In genomic region chr2:48414980-48415764, GRCh38 we compare ENCODE assay signal across 9 cellular contexts. TPM values are rescaled to one million over a fixed set of nuclear protein-coding genes. Genes with fewer than 3 reads are reported as not detected.
DNase-seq lines count a peak whose midpoint lies in the region; ATAC-seq, FAIRE-seq and TF ChIP-seq lines count a peak whose summit lies in the region.
"Had no signal": no experiment of that assay in that cellular context is flagged by ENCODE, and none has a peak within 500 bp of the region (broad histone marks: within the 10 kb centered on the region; RNA-seq: fewer than 3 reads in every experiment).

No MANE protein-coding gene starts in this region.

- peak in 1 of 2 experiments; percentile 13; a peak in 3 of 6 replicates for ATAC-seq in A549
- peak; percentile 66 for ATAC-seq in GM23338
- ATAC-seq in left lobe of liver: peak; percentile 84
- no peak for ATAC-seq in gastrocnemius medialis
- no peak for ATAC-seq in HG03095 (IDR thresholded peaks at IDR 0.05; ENCODE audit: unreplicated experiment)

- H3K9me3 ChIP-seq in A549 (no peaks in the 10 kb centered on the region), gastrocnemius medialis (no peaks in the 10 kb centered on the region)

- H3K36me3 ChIP-seq in GM23338 (ENCODE audit: insufficient read depth) (no peaks in the 10 kb centered on the region), gastrocnemius medialis (no peaks in the 10 kb centered on the region)

- H3K4me1 Mint-ChIP-seq in GM23338: peaks cover 19% of the 10 kb centered on the region
- peaks cover 27% of the 10 kb centered on the region for H3K4me1 Mint-ChIP-seq in activated naive CD8-positive, alpha-beta T cell treated with anti-CD3 and anti-CD28 coated beads for 36 hours

- H3K4me1 ChIP-seq in A549 (peaks cover 23% of the 10 kb centered on the region), GM23338 (ENCODE audit: insufficient read depth) (peaks cover 12% of the 10 kb centered on the region), gastrocnemius medialis (peaks cover 6 to 8% of the 10 kb centered on the region in 2 donors)

- POLR2A ChIA-PET in A549 (lab: Yijun Ruan, JAX): no interaction called here

- DNase-seq in A549 (ENCODE audit: low read depth in 1 of 2, low spot score in 1 of 2): no peak
- DNase-seq in GM23338 (ENCODE audit: low spot score): peak; percentile 21
- no peak for DNase-seq in activated naive CD8-positive, alpha-beta T cell treated with anti-CD3 and anti-CD28 coated beads for 36 hours
- peak; percentile 89 for DNase-seq in left lobe of liver (ENCODE audit: low spot score)
- DNase-seq in NCI-H2227 (lab: John Stamatoyannopoulos, UW; ENCODE audit: unreplicated experiment): no peak
- DNase-seq in gastrocnemius medialis: no peak
- DNase-seq in urothelium cell line (ENCODE audit: low spot score): no peak
- DNase-seq: natural killer cell had no signal

- WGBS in A549 (ENCODE audit: missing lambda C conversion rate): 75% methylated on average over 11 of the region's 11 CpGs

- TF ChIP-seq POLR2A in A549 (IDR thresholded peaks at IDR 0.05; ENCODE audit: low read length): no peak
- no peak for TF ChIP-seq POLR2A in gastrocnemius medialis (IDR thresholded peaks at IDR 0.05)

- H3K27me3 ChIP-seq in GM23338 (ENCODE audit: insufficient read depth) (no peaks in the 10 kb centered on the region), gastrocnemius medialis (no peaks in the 10 kb centered on the region)

- H3K27ac ChIP-seq in A549 (peak overlapping the region in 1 of 2 experiments; percentile 27; a peak in 2 of 6 replicates), GM23338 (ENCODE audit: low read depth) (no peak overlapping the region), gastrocnemius medialis (peak overlapping the region in 1 of 4 donors; percentile 28)

- no peaks in the 10 kb centered on the region for H4K20me1 ChIP-seq in GM23338 (replicated peaks; ENCODE audit: insufficient read depth)

- 0 out of 2 replicates have a peak overlapping the region, but pooled peaks have one; percentile 2 for H3K27ac Mint-ChIP-seq in GM23338
- H3K27ac Mint-ChIP-seq in activated naive CD8-positive, alpha-beta T cell treated with anti-CD3 and anti-CD28 coated beads for 36 hours: peak overlapping the region; percentile 40

- H3K4me3 ChIP-seq in A549: no peak overlapping the region
- H3K4me3 ChIP-seq in GM23338: no peak overlapping the region
- no peak overlapping the region for H3K4me3 ChIP-seq in gastrocnemius medialis

- no peaks in the 10 kb centered on the region for H3K9me2 ChIP-seq in GM23338 (ENCODE audit: insufficient read depth)

- no peak for TF ChIP-seq RAD21 in A549 (conservative IDR thresholded peaks at IDR 0.05 in 1 of 2, IDR thresholded peaks at IDR 0.05 in 1 of 2)

- H3K4me2 ChIP-seq in A549: peak overlapping the region; percentile 22; the same call in 1 of the 3 replicates
- no peak overlapping the region for H3K4me2 ChIP-seq in GM23338

- no peaks in the 10 kb centered on the region for H3K9me3 Mint-ChIP-seq in GM23338
- H3K9me3 Mint-ChIP-seq in activated naive CD8-positive, alpha-beta T cell treated with anti-CD3 and anti-CD28 coated beads for 36 hours: no peaks in the 10 kb centered on the region

- no peaks in the 10 kb centered on the region for H3K27me3 Mint-ChIP-seq in GM23338 (ENCODE audit: insufficient read depth, low read depth, poor library complexity)
- no peaks in the 10 kb centered on the region for H3K27me3 Mint-ChIP-seq in activated naive CD8-positive, alpha-beta T cell treated with anti-CD3 and anti-CD28 coated beads for 36 hours

- no peak overlapping the region for H3K4me3 Mint-ChIP-seq in GM23338
- H3K4me3 Mint-ChIP-seq in activated naive CD8-positive, alpha-beta T cell treated with anti-CD3 and anti-CD28 coated beads for 36 hours: no peak overlapping the region
- H3K4me3 Mint-ChIP-seq: natural killer cell had no signal

- intact Hi-C loops in gastrocnemius medialis (cut with DNase I; ENCODE audit: low total_unique reads): no loop called here

- TF ChIP-seq CTCF in A549 (IDR thresholded peaks at IDR 0.05) (no peak), GM23338 (conservative IDR thresholded peaks at IDR 0.05; ENCODE audit: low read depth in 2 of 2) (no peak), gastrocnemius medialis (IDR thresholded peaks at IDR 0.05 in 4 of 5, conservative IDR thresholded peaks at IDR 0.05 in 1 of 5) (no peak)

- no peaks in the 10 kb centered on the region for H3F3A ChIP-seq in GM23338 (replicated peaks; ENCODE audit: low read depth)

- no peak for FAIRE-seq in A549 (lab: Jason Lieb, UNC)
- FAIRE-seq in urothelium cell line (lab: Jason Lieb, UNC): no peak

- CTCF ChIA-PET in A549 (lab: Yijun Ruan, JAX): interaction anchor here (0.6 to 2.2 kb wide), 7 partner anchors 56 to 822 kb away, joined by 3 to 9 read pairs (median 4); no protein-coding TSS in a partner anchor

- TF ChIP-seq EP300 in A549 (IDR thresholded peaks at IDR 0.05): no peak

- no peaks in the 10 kb centered on the region for H3K79me2 ChIP-seq in GM23338 (replicated peaks; ENCODE audit: insufficient read depth)

- H3K36me3 Mint-ChIP-seq in GM23338 (ENCODE audit: low read depth): no peaks in the 10 kb centered on the region
- no peaks in the 10 kb centered on the region for H3K36me3 Mint-ChIP-seq in activated naive CD8-positive, alpha-beta T cell treated with anti-CD3 and anti-CD28 coated beads for 36 hours
- H3K36me3 Mint-ChIP-seq: natural killer cell had no signal

- peak overlapping the region; percentile 48 for H2AFZ ChIP-seq in GM23338

- in situ Hi-C loops in gastrocnemius medialis (cut with MboI; ENCODE audit: low sequenced_read_pairs in 4 of 4): loop anchor here in 2 of 4 donors (25.0 kb wide), 1 partner anchor 553 kb away; no protein-coding TSS in a partner anchor

TF ChIP-seq in A549, 52 proteins besides CTCF, POLR2A, EP300 and RAD21:
- no peak for TF ChIP-seq ZC3H11A (IDR thresholded peaks at IDR 0.05)
- TF ChIP-seq TP53 (CRISPR knock-in tag; IDR thresholded peaks at IDR 0.05): no peak
- TF ChIP-seq PBX3 (IDR thresholded peaks at IDR 0.05): no peak
- TF ChIP-seq FOXS1 (CRISPR knock-in tag; IDR thresholded peaks at IDR 0.05): no peak
- TF ChIP-seq E2F6 (IDR thresholded peaks at IDR 0.05; ENCODE audit: borderline replicate concordance, low read depth): no peak
- TF ChIP-seq CHD2 (IDR thresholded peaks at IDR 0.05; ENCODE audit: low read length, partially characterized antibody): no peak
- TF ChIP-seq HDAC2 (IDR thresholded peaks at IDR 0.05): no peak

TF ChIP-seq in GM23338, 12 proteins besides CTCF, POLR2A, EP300 and RAD21 (continues in another document):
- TF ChIP-seq POLR2AphosphoS5 (IDR thresholded peaks at IDR 0.05; ENCODE audit: low read depth): no peak
- no peak for TF ChIP-seq CREB1 (CRISPR knock-in tag; IDR thresholded peaks at IDR 0.05; ENCODE audit: low read depth)
- no peak for TF ChIP-seq ZNF114 (CRISPR knock-in tag; IDR thresholded peaks at IDR 0.05)
- no peak for TF ChIP-seq ZNF331 (CRISPR knock-in tag; IDR thresholded peaks at IDR 0.05; ENCODE audit: low read depth)

RNA-seq across cellular contexts. Expression of gene PPP1R21, which starts 25.4 kb away (rescaled TPM):
- 26.8 and 43.8 TPM in 2 replicates for polyA plus RNA-seq in A549 (2011; rRNA removed)
- 7.7 and 9.3 TPM in 2 replicates for polyA plus RNA-seq in A549 (2012; cell fraction: cytosol; rRNA removed)
- polyA plus RNA-seq in A549 (2012; cell fraction: nucleus; rRNA removed): 5.7 and 13.1 TPM in 2 replicates
- 14.3 to 14.7 TPM (median 14.3 TPM) in 3 replicates for polyA plus RNA-seq in A549 (2017; fragmentation: RNase III; extraction: RNeasy Plus Mini Kit Qiagen cat#74134 plus additional on column Dnase treatment)
- polyA minus RNA-seq in A549 (2011; rRNA and poly(A)+ RNA removed): 10.1 and 20.9 TPM in 2 replicates
- 22.2 and 31.6 TPM in 2 replicates for total RNA-seq in GM23338 (2014; rRNA removed; shearing (Covaris generic))
- polyA plus RNA-seq in GM23338 (2016; fragmentation: Nextera tagmentation; extraction: Ambion mirVana): 20.7 and 26.1 TPM in 2 replicates
- 10 to 100 TPM; 20.2 to 20.3 TPM for total RNA-seq in activated naive CD8-positive, alpha-beta T cell treated with anti-CD3 and anti-CD28 coated beads for 36 hours
- total RNA-seq in left lobe of liver: 12.7 TPM
- 10 to 100 TPM in 2 of 4 donors, 1 to 10 TPM in 2; 7.5 to 13.5 (median 9.4) TPM for total RNA-seq in gastrocnemius medialis

Comparison
In these comparisons a context has a peak if more than half of its experiments do, and no peak if none do; other contexts are left out.
1. ATAC-seq: peak in GM23338 (single experiment) and left lobe of liver (single experiment); none in gastrocnemius medialis (0 of 2) and HG03095 (single experiment).
2. DNase-seq: peak in GM23338 (single experiment) and left lobe of liver (single experiment); none in A549 (0 of 2), activated naive CD8-positive, alpha-beta T cell treated with anti-CD3 and anti-CD28 coated beads for 36 hours (single experiment), NCI-H2227 (single experiment), gastrocnemius medialis (0 of 2) and urothelium cell line (single experiment).